In genomic region chr6:57089687-57090457, GRCh38 we compare ENCODE assay signal across 1 cellular context.
A peak's percentile ranks its signal among the peaks of the same experiment; 100 is the strongest.
TF ChIP-seq lines count a peak whose summit lies in the region.

ZNF451 (plus strand) TSS chr6:57090188; CDS start chr6:57090254, 66 bp downstream.

TF ChIP-seq in HEK293, 187 proteins besides CTCF, POLR2A, EP300 and RAD21 (continued from another document):
- TF ChIP-seq KLF1 (tag by site-specific recombination; IDR thresholded peaks at IDR 0.05) (peak; percentile 80), ZNF18 (tag by site-specific recombination; IDR thresholded peaks at IDR 0.05) (no peak), GLI4 (tag by site-specific recombination; IDR thresholded peaks at IDR 0.05) (peak; percentile 36; the same call in 1 of the 2 replicates), HOXC10 (CRISPR knock-in tag; IDR thresholded peaks at IDR 0.05) (no peak), ZFHX2 (tag by site-specific recombination; conservative IDR thresholded peaks at IDR 0.05) (peak; percentile 99), ZBTB11 (tag by site-specific recombination; conservative IDR thresholded peaks at IDR 0.05; ENCODE audit: low read depth) (peak; percentile 90), ZNF362 (tag by site-specific recombination; IDR thresholded peaks at IDR 0.05) (no peak), ZNF2 (tag by site-specific recombination; IDR thresholded peaks at IDR 0.05) (peak; percentile 88; the same call in 1 of the 2 replicates), ZNF76 (tag by site-specific recombination; IDR thresholded peaks at IDR 0.05; ENCODE audit: borderline replicate concordance, low read depth) (peak; percentile 96), ZNF48 (tag by site-specific recombination; IDR thresholded peaks at IDR 0.05) (no peak), ZSCAN30 (tag by site-specific recombination; IDR thresholded peaks at IDR 0.05) (peak; percentile 82), PRDM4 (tag by site-specific recombination; IDR thresholded peaks at IDR 0.05) (no peak; the same call in 1 of the 2 replicates), ZNF571 (tag by site-specific recombination; IDR thresholded peaks at IDR 0.05) (no peak), ZNF366 (tag by site-specific recombination; conservative IDR thresholded peaks at IDR 0.05) (peak; percentile 89), ZNF335 (tag by site-specific recombination; conservative IDR thresholded peaks at IDR 0.05) (peak; percentile 96), MYNN (tag by site-specific recombination; IDR thresholded peaks at IDR 0.05; ENCODE audit: borderline replicate concordance) (0 out of 2 replicates have a peak, but pooled peaks have one; percentile 24), ZSCAN23 (tag by site-specific recombination; IDR thresholded peaks at IDR 0.05) (0 out of 2 replicates have a peak, but pooled peaks have one; percentile 11), ZNF280D (tag by site-specific recombination; IDR thresholded peaks at IDR 0.05) (no peak), ZNF692 (tag by site-specific recombination; IDR thresholded peaks at IDR 0.05) (peak; percentile 67), PBX3 (CRISPR knock-in tag; IDR thresholded peaks at IDR 0.05) (peak; percentile 83; the same call in 1 of the 2 replicates), ZNF843 (tag by site-specific recombination; IDR thresholded peaks at IDR 0.05) (peak; percentile 19), ZNF26 (tag by site-specific recombination; IDR thresholded peaks at IDR 0.05) (no peak), ZNF658 (tag by site-specific recombination; IDR thresholded peaks at IDR 0.05) (no peak), ZNF324 (tag by site-specific recombination; IDR thresholded peaks at IDR 0.05) (peak; percentile 90; the same call in 1 of the 2 replicates), ZNF624 (tag by site-specific recombination; IDR thresholded peaks at IDR 0.05) (no peak), ELK4 (IDR thresholded peaks at IDR 0.05; ENCODE audit: borderline replicate concordance, low read depth, low read length) (no peak), ZNF660 (tag by site-specific recombination; IDR thresholded peaks at IDR 0.05) (peak; percentile 47; the same call in 1 of the 2 replicates), GLIS1 (tag by site-specific recombination; IDR thresholded peaks at IDR 0.05) (peak; percentile 27; the same call in 1 of the 2 replicates), ZBTB17 (tag by site-specific recombination; IDR thresholded peaks at IDR 0.05) (peak; percentile 98), OSR2 (tag by site-specific recombination; IDR thresholded peaks at IDR 0.05) (peak; percentile 68; the same call in 1 of the 2 replicates)
